ENCODE assay signal across 18 cellular contexts in the genomic region with DNA sequence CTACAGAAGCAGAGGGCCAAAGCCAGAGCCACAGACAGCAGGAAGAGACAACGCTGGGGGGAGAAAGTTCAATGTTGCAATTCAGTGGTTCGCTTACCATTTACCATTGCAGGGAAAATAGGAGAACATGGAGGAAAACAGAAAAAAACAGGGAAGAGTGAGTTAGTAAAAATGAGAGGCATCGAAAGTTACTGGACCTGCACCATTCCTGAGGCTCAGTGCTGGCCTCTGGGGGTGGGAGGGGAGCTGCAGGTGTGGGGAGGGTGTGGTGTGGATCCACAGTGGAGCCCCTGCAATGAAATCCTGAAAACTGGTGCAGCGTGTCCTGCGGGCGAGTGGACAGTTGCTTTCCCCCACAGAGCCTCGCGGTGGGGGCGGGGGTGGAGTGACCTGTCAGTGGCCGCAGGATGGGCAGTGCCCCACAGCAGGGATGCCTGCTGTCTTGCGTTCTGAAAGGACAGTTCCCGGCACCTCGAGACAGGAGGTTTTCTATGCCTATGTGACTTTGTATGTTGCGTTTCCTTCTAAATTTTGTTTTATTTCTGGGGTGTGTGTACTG. TPM values are rescaled to one million over a fixed set of nuclear protein-coding genes. Genes with fewer than 3 reads are reported as not detected.
A peak's percentile ranks its signal among the peaks of the same experiment; 100 is the strongest.
DNase-seq lines count a peak whose midpoint lies in the region; ATAC-seq and TF ChIP-seq lines count a peak whose summit lies in the region.
"Had no signal": no experiment of that assay in that cellular context is flagged by ENCODE, and none has a peak within 500 bp of the region (broad histone marks: within the 10 kb centered on the region; RNA-seq: fewer than 3 reads in every experiment).

No MANE protein-coding gene starts in this region.

- H3K36me3 Mint-ChIP-seq in activated T-cell treated with anti-CD3 and anti-CD28 coated beads, Interleukin-2, amount 50 U/mL, for 72 hours (ENCODE audit: insufficient read depth in 2 of 2): peaks cover 0 to 4% of the 10 kb centered on the region in 2 donors
- peaks cover 7% of the 10 kb centered on the region for H3K36me3 Mint-ChIP-seq in T-helper 17 cell (ENCODE audit: low read depth)
- peaks cover 8% of the 10 kb centered on the region for H3K36me3 Mint-ChIP-seq in endothelial cell (ENCODE audit: low read depth, unreplicated experiment)

- H3K9me3 ChIP-seq in T-helper 17 cell (ENCODE audit: control insufficient read depth, low read length, poor library complexity, severe bottlenecking) (no peaks in the 10 kb centered on the region), GM23248 (ENCODE audit: low read depth) (no peaks in the 10 kb centered on the region)
- H3K9me3 ChIP-seq: gastrocnemius medialis, Peyer's patch, upper lobe of left lung had no signal

- no peak for DNase-seq in activated T-cell treated with anti-CD3 and anti-CD28 coated beads, Interleukin-2, amount 50 U/mL, for 72 hours
- no peak for DNase-seq in activated T-cell treated with anti-CD3 and anti-CD28 coated beads, Interleukin-2, amount 50 U/mL, for 48 hours
- DNase-seq in T-helper 17 cell: no peak
- no peak for DNase-seq in endothelial cell (ENCODE audit: low spot score)
- DNase-seq in renal cortical epithelial cell (ENCODE audit: low read depth): peak; percentile 18
- DNase-seq in GM23248: no peak
- DNase-seq in stimulated activated naive CD4-positive, alpha-beta T cell treated with Interleukin-2 at 50 U/mL for 16 hours (lab: John Stamatoyannopoulos, UW): no peak
- DNase-seq in H4 (ENCODE audit: low spot score): no peak
- DNase-seq: activated CD4-positive, alpha-beta T cell treated with anti-CD3 and anti-CD28 coated beads, Interleukin-2, amount 10 ng/mL, durations not matched to agents 24 days and 14 days; amygdala; DMS153; gastrocnemius medialis; Karpas-422; NCI-H1694 treated with DMSO at 0.1 percent for 48 hours; NCI-H526 treated with DMSO at 0.1 percent for 48 hours; retina had no signal

- H3K27me3 ChIP-seq in GM23248 (replicated peaks; ENCODE audit: insufficient read depth): no peaks in the 10 kb centered on the region
- H3K27me3 ChIP-seq: gastrocnemius medialis, Peyer's patch, upper lobe of left lung had no signal

- 92 to 99% methylated on average over 13 to 14 of the region's 14 CpGs for WGBS in GM23248 (ENCODE audit: low coverage in 1 of 2, low lambda C conversion rate in 2 of 2, missing lambda C conversion rate in 2 of 2), 2 experiments

- no peak overlapping the region for H3K4me3 ChIP-seq in GM23248
- H3K4me3 ChIP-seq: gastrocnemius medialis, Peyer's patch, upper lobe of left lung had no signal

- H3K4me1 Mint-ChIP-seq in activated T-cell treated with anti-CD3 and anti-CD28 coated beads, Interleukin-2, amount 50 U/mL, for 72 hours (ENCODE audit: low read depth): peaks cover 71% of the 10 kb centered on the region
- H3K4me1 Mint-ChIP-seq in T-helper 17 cell: peaks cover 74% of the 10 kb centered on the region
- H3K4me1 Mint-ChIP-seq in endothelial cell (ENCODE audit: unreplicated experiment): peaks cover 50% of the 10 kb centered on the region

- no peak for TF ChIP-seq CTCF in endothelial cell (IDR thresholded peaks at IDR 0.05; ENCODE audit: unreplicated experiment)

- H3K9me2 ChIP-seq in GM23248 (ENCODE audit: insufficient read depth): no peaks in the 10 kb centered on the region

- no peak overlapping the region for H3K4me2 ChIP-seq in GM23248 (ENCODE audit: unreplicated experiment)

- H3K27ac ChIP-seq in GM23248: no peak overlapping the region
- H3K27ac ChIP-seq: gastrocnemius medialis, upper lobe of left lung had no signal

- no peaks in the 10 kb centered on the region for H3K36me3 ChIP-seq in GM23248 (ENCODE audit: low read depth)
- H3K36me3 ChIP-seq: gastrocnemius medialis, Peyer's patch, upper lobe of left lung had no signal

- no peaks in the 10 kb centered on the region for H3F3A ChIP-seq in GM23248 (ENCODE audit: insufficient read depth)

- H2AFZ ChIP-seq in GM23248: no peak overlapping the region

- no peaks in the 10 kb centered on the region for H4K20me1 ChIP-seq in GM23248 (ENCODE audit: insufficient read depth)

- H3K9me3 Mint-ChIP-seq in activated T-cell treated with anti-CD3 and anti-CD28 coated beads, Interleukin-2, amount 50 U/mL, for 72 hours: no peaks in the 10 kb centered on the region
- H3K9me3 Mint-ChIP-seq in endothelial cell (ENCODE audit: unreplicated experiment): no peaks in the 10 kb centered on the region
- H3K9me3 Mint-ChIP-seq: activated CD4-positive, alpha-beta T cell treated with anti-CD3 and anti-CD28 coated beads, Interleukin-2, amount 10 ng/mL, durations not matched to agents 24 days and 14 days had no signal

- no peak overlapping the region for H3K9ac ChIP-seq in GM23248

- peaks cover 100% of the 10 kb centered on the region for H3K79me2 ChIP-seq in GM23248 (ENCODE audit: insufficient read depth)

- H3K27me3 Mint-ChIP-seq in activated T-cell treated with anti-CD3 and anti-CD28 coated beads, Interleukin-2, amount 50 U/mL, for 72 hours (ENCODE audit: low read depth): no peaks in the 10 kb centered on the region
- H3K27me3 Mint-ChIP-seq in T-helper 17 cell: no peaks in the 10 kb centered on the region
- peaks cover 19% of the 10 kb centered on the region for H3K27me3 Mint-ChIP-seq in endothelial cell (ENCODE audit: unreplicated experiment)
- H3K27me3 Mint-ChIP-seq: activated CD4-positive, alpha-beta T cell treated with anti-CD3 and anti-CD28 coated beads, Interleukin-2, amount 10 ng/mL, durations not matched to agents 24 days and 14 days had no signal

- H3K4me1 ChIP-seq in GM23248 (ENCODE audit: insufficient read depth): peaks cover 19% of the 10 kb centered on the region

- in situ Hi-C loops in GM23248 (cut with MboI): no loop called here

- peak overlapping the region in 1 of 2 donors; percentile 19 for H3K4me3 Mint-ChIP-seq in activated T-cell treated with anti-CD3 and anti-CD28 coated beads, Interleukin-2, amount 50 U/mL, for 72 hours
- H3K4me3 Mint-ChIP-seq in T-helper 17 cell (peak overlapping the region; percentile 76), endothelial cell (ENCODE audit: unreplicated experiment) (no peak overlapping the region)
- H3K4me3 Mint-ChIP-seq: activated CD4-positive, alpha-beta T cell treated with anti-CD3 and anti-CD28 coated beads, Interleukin-2, amount 10 ng/mL, durations not matched to agents 24 days and 14 days had no signal

- ATAC-seq in activated T-cell treated with anti-CD3 and anti-CD28 coated beads, Interleukin-2, amount 50 U/mL, for 72 hours (replicated peaks in 1 of 2): no peak
- ATAC-seq in T-helper 17 cell: no peak
- ATAC-seq: gastrocnemius medialis had no signal

- H3K27ac Mint-ChIP-seq in activated T-cell treated with anti-CD3 and anti-CD28 coated beads, Interleukin-2, amount 50 U/mL, for 72 hours: peak overlapping the region; percentile 69
- H3K27ac Mint-ChIP-seq in T-helper 17 cell (peak overlapping the region; percentile 96), endothelial cell (ENCODE audit: unreplicated experiment) (peak overlapping the region; percentile 38)

RNA-seq across cellular contexts. Expression of a gene that starts 5.7 kb away (rescaled TPM):
- 10 to 100 TPM; 12.9 to 14.1 TPM for total RNA-seq in activated T-cell treated with anti-CD3 and anti-CD28 coated beads, Interleukin-2, amount 50 U/mL, for 72 hours
- 10 to 100 TPM; 17.6 to 20.4 TPM for total RNA-seq in T-helper 17 cell
- total RNA-seq in endothelial cell (ENCODE audit: unreplicated experiment): 29.5 TPM
- total RNA-seq in renal cortical epithelial cell: 25.0 and 40.2 TPM in 2 replicates
- 52.6 and 53.0 TPM in 2 replicates for total RNA-seq in GM23248 (2014; rRNA removed; shearing (Covaris generic))
- 26.7 and 30.7 TPM in 2 replicates for polyA plus RNA-seq in GM23248 (2016; fragmentation: Nextera tagmentation; extraction: Ambion mirVana)
- total RNA-seq in H4 (2014; rRNA removed; shearing (Covaris generic)): 16.1 and 18.8 TPM in 2 replicates

Comparison
In these comparisons a context has a peak if more than half of its experiments do, and no peak if none do; other contexts are left out.
1. H3K27ac Mint-ChIP-seq: peak in every context shown above with its lines; median percentile 96 in T-helper 17 cell; 69 in activated T-cell treated with anti-CD3 and anti-CD28 coated beads, Interleukin-2, amount 50 U/mL, for 72 hours; 38 in endothelial cell.